Comparison of ENCODE assay signal across 34 cellular contexts in the genomic region with DNA sequence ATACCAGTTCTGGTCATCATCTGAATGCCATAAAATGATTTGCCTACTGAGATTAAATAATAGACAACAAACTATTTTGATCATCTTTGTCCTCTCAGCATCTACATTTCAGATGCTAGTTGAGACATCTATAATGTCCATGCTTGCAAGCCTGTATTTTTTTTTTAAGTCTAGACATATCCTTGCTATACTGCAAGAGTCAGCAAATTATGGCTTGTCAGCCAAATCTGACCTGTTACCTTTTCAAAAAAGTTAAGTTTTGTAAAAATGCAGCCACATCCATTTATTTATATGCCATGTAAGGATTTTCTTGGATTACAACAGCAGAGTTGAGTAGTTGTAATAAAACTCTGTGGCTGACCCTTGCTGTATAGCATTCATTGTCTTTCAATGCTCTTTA.
DNase-seq lines count a peak whose midpoint lies in the region; ATAC-seq, FAIRE-seq and TF ChIP-seq lines count a peak whose summit lies in the region.
"Had no signal": no experiment of that assay in that cellular context is flagged by ENCODE, and none has a peak within 500 bp of the region (broad histone marks: within the 10 kb centered on the region; RNA-seq: fewer than 3 reads in every experiment).

No MANE protein-coding gene starts in this region.

- ATAC-seq in HepG2 (no peak), right lobe of liver (no peak), A549 (no peak), IMR-90 (ENCODE audit: low read depth) (no peak), K562 (no peak)
- ATAC-seq: CD8-positive, alpha-beta T cell had no signal

- no peak overlapping the region for H3K23ac ChIP-seq in IMR-90 (ENCODE audit: low read depth, low read length)

- CTCF ChIA-PET in HepG2 (lab: Yijun Ruan, JAX; ENCODE audit: low intra/inter-chr PET ratio, low total read pairs): no interaction called here
- CTCF ChIA-PET in A549 (lab: Yijun Ruan, JAX): no interaction called here
- CTCF ChIA-PET in IMR-90 (lab: Yijun Ruan, JAX): interaction anchor here (0.6 kb wide), 1 partner anchor 47 kb away, joined by 3 read pairs; no protein-coding TSS in a partner anchor
- CTCF ChIA-PET in K562 (lab: Yijun Ruan, JAX; ENCODE audit: low intra/inter-chr PET ratio): no interaction called here

- no peak overlapping the region for H4K91ac ChIP-seq in IMR-90 (ENCODE audit: insufficient read depth, low read depth, low read length)

- no peak overlapping the region for H2BK20ac ChIP-seq in IMR-90 (ENCODE audit: low read depth, low read length)

- no peak overlapping the region for H2BK15ac ChIP-seq in IMR-90 (ENCODE audit: low read depth, low read length)

- H3K79me2 ChIP-seq in HepG2 (ENCODE audit: insufficient read depth, low read length): no peaks in the 10 kb centered on the region
- H3K79me2 ChIP-seq in K562 (ENCODE audit: control insufficient read depth, insufficient read depth, low read length): no peaks in the 10 kb centered on the region

- DNase-seq in HepG2 (ENCODE audit: low spot score) (no peak), right lobe of liver (no peak), A549 (ENCODE audit: low read depth in 1 of 2, low spot score in 1 of 2) (no peak), IMR-90 (no peak), K562 (ENCODE audit: extremely low read depth in 1 of 4, low spot score in 3 of 4) (no peak), amniotic stem cell (lab: John Stamatoyannopoulos, UW) (no peak), ovary (no peak)
- DNase-seq in stimulated activated CD4-positive, alpha-beta T cell treated with anti-CD3 and anti-CD28 coated beads, Interleukin-4, amount 100 ng/mL, for 4 hours: no peak
- DNase-seq: 8988T; ACHN; AML-193; BE2C; C1 segment of cervical spinal cord; Caco-2; Calu3; CD4-positive, alpha-beta memory T cell; CD4-positive, alpha-beta T cell; CD4-positive, CD25-positive, alpha-beta regulatory T cell; CD8-positive, alpha-beta memory T cell; CD8-positive, alpha-beta T cell; COR-L47; DMS 273 treated with DMSO at 0.1 percent for 48 hours; DMS153; DMS53; DMS79; DMS79 treated with DMSO at 0.1 percent for 48 hours; DND-41; EL had no signal

- H2BK120ac ChIP-seq in IMR-90 (ENCODE audit: low read depth, low read length): no peak overlapping the region

- H3K9me1 ChIP-seq in IMR-90 (ENCODE audit: insufficient read depth, low read length): no peaks in the 10 kb centered on the region
- H3K9me1 ChIP-seq in K562 (ENCODE audit: control insufficient read depth, insufficient read depth, low read length): no peaks in the 10 kb centered on the region

- dilution Hi-C loops in IMR-90 (cut with HindIII; ENCODE audit: low sequenced_read_pairs, unreplicated experiment): no loop called here

- H4K20me1 ChIP-seq in HepG2 (ENCODE audit: insufficient read depth, low read length) (no peaks in the 10 kb centered on the region), IMR-90 (ENCODE audit: insufficient read depth, low read length) (no peaks in the 10 kb centered on the region), K562 (replicated peaks; ENCODE audit: control insufficient read depth, insufficient read depth, low read length) (no peaks in the 10 kb centered on the region)
- H4K20me1 ChIP-seq: BLaER1; BLaER1 treated with 17β-estradiol and CSF1 and Interleukin-3, amounts not matched to agents 10 nM and 100 nM had no signal

- no peak overlapping the region for H3K18ac ChIP-seq in IMR-90 (ENCODE audit: low read depth, low read length)

- no TSS peak for BruUV-seq in HepG2 (replicated peaks; lab: Mats Ljungman, UMichigan)
- BruUV-seq in IMR-90 (replicated peaks; lab: Mats Ljungman, UMichigan): no TSS peak
- BruUV-seq in K562 (replicated peaks; lab: Mats Ljungman, UMichigan): no TSS peak

- in situ Hi-C loops in HepG2 (cut with HindIII; ENCODE audit: extremely low pct_ligation_motif_present, low pct_unique_long_range_greater_than_20kb): no loop called here
- in situ Hi-C loops in IMR-90 (cut with MboI; ENCODE audit: low sequenced_read_pairs): no loop called here
- in situ Hi-C loops in K562 (cut with MboI): no loop called here

- H3K27me3 ChIP-seq in HepG2 (ENCODE audit: control insufficient read depth in 1 of 2, insufficient read depth in 2 of 2, low read length in 2 of 2) (no peaks in the 10 kb centered on the region), right lobe of liver (no peaks in the 10 kb centered on the region), IMR-90 (ENCODE audit: control insufficient read depth, insufficient read depth, low read length) (no peaks in the 10 kb centered on the region), K562 (ENCODE audit: control insufficient read depth in 2 of 2, insufficient read depth in 2 of 2, low read length in 2 of 2) (no peaks in the 10 kb centered on the region), ovary (no peaks in the 10 kb centered on the region)
- H3K27me3 ChIP-seq: BE2C; BLaER1; BLaER1 treated with 17β-estradiol and CSF1 and Interleukin-3, amounts not matched to agents 10 nM and 100 nM had no signal

- H2AK5ac ChIP-seq in IMR-90 (ENCODE audit: low read depth, low read length): no peak overlapping the region

- TF ChIP-seq CTCF in HepG2 (CRISPR knock-in tag; IDR thresholded peaks at IDR 0.05) (no peak), right lobe of liver (IDR thresholded peaks at IDR 0.05) (no peak), A549 (IDR thresholded peaks at IDR 0.05) (no peak), IMR-90 (conservative IDR thresholded peaks at IDR 0.05; ENCODE audit: low read depth, low read length) (no peak), K562 (IDR thresholded peaks at IDR 0.05 in 2 of 3, conservative IDR thresholded peaks at IDR 0.05 in 1 of 3; ENCODE audit: insufficient read depth in 2 of 3, low read depth in 1 of 3, low read length in 3 of 3) (no peak), ovary (IDR thresholded peaks at IDR 0.05) (no peak)

- FAIRE-seq in HepG2 (lab: Jason Lieb, UNC): no peak
- no peak for FAIRE-seq in A549 (lab: Jason Lieb, UNC)
- no peak for FAIRE-seq in K562 (lab: Jason Lieb, UNC)
- FAIRE-seq: A204.1, D721Med had no signal

- intact Hi-C loops in HepG2 (cut with micrococcal nuclease; ENCODE audit: unreplicated experiment) (no loop called here), right lobe of liver (cut with DNase I) (no loop called here), IMR-90 (cut with micrococcal nuclease) (no loop called here), K562 (cut with micrococcal nuclease) (no loop called here), ovary (cut with DNase I) (no loop called here)

- POLR2A ChIA-PET in HepG2 (lab: Yijun Ruan, JAX): no interaction called here
- POLR2A ChIA-PET in A549 (lab: Yijun Ruan, JAX): no interaction called here
- POLR2A ChIA-PET in IMR-90 (lab: Charles Lee; ENCODE audit: unreplicated experiment): no interaction called here
- POLR2A ChIA-PET in K562 (lab: Yijun Ruan, JAX): no interaction called here

- H3K4ac ChIP-seq in IMR-90 (ENCODE audit: low read depth, low read length): no peak overlapping the region

- H3K4me3 ChIP-seq in HepG2 (replicated peaks in 1 of 3; ENCODE audit: insufficient read depth in 1 of 3, low read depth in 2 of 3, low read length in 3 of 3): no peak overlapping the region
- no peak overlapping the region for H3K4me3 ChIP-seq in right lobe of liver
- H3K4me3 ChIP-seq in A549: no peak overlapping the region
- H3K4me3 ChIP-seq in IMR-90 (ENCODE audit: insufficient read depth, low read depth, low read length): no peak overlapping the region
- H3K4me3 ChIP-seq in K562: no peak overlapping the region
- H3K4me3 ChIP-seq in ovary: no peak overlapping the region
- H3K4me3 ChIP-seq: BLaER1; BLaER1 treated with 17β-estradiol and CSF1 and Interleukin-3, amounts not matched to agents 10 nM and 100 nM had no signal

- H3K79me1 ChIP-seq in IMR-90 (ENCODE audit: low read depth in 1 of 2, low read length in 2 of 2): no peaks in the 10 kb centered on the region

- TF ChIP-seq POLR2A in HepG2 (IDR thresholded peaks at IDR 0.05; ENCODE audit: insufficient read depth in 1 of 2, low read depth in 2 of 2, low read length in 2 of 2) (no peak), right lobe of liver (IDR thresholded peaks at IDR 0.05) (no peak), A549 (IDR thresholded peaks at IDR 0.05; ENCODE audit: low read length) (no peak), IMR-90 (IDR thresholded peaks at IDR 0.05; ENCODE audit: low read depth, low read length) (no peak), K562 (conservative IDR thresholded peaks at IDR 0.05) (no peak), ovary (IDR thresholded peaks at IDR 0.05) (no peak)

- no peak overlapping the region for H4K8ac ChIP-seq in IMR-90 (ENCODE audit: low read depth in 2 of 2, low read length in 2 of 2)

- H3K4me1 ChIP-seq in HepG2 (ENCODE audit: insufficient read depth, low read length): no peaks in the 10 kb centered on the region
- no peaks in the 10 kb centered on the region for H3K4me1 ChIP-seq in right lobe of liver
- H3K4me1 ChIP-seq in A549: no peaks in the 10 kb centered on the region
- H3K4me1 ChIP-seq in IMR-90 (ENCODE audit: control insufficient read depth, insufficient read depth, low read length): no peaks in the 10 kb centered on the region
- no peaks in the 10 kb centered on the region for H3K4me1 ChIP-seq in K562 (replicated peaks in 1 of 2; ENCODE audit: control insufficient read depth in 2 of 2, insufficient read depth in 2 of 2, low read length in 2 of 2)
- H3K4me1 ChIP-seq in ovary (ENCODE audit: insufficient read depth): no peaks in the 10 kb centered on the region
- H3K4me1 ChIP-seq: BLaER1; BLaER1 treated with 17β-estradiol and CSF1 and Interleukin-3, amounts not matched to agents 10 nM and 100 nM; Caco-2 had no signal

- no peak overlapping the region for H2BK5ac ChIP-seq in IMR-90 (ENCODE audit: low read depth, low read length, poor library complexity, severe bottlenecking)

- H3K36me3 ChIP-seq in HepG2 (replicated peaks in 1 of 2; ENCODE audit: control insufficient read depth in 1 of 2, insufficient read depth in 2 of 2, low read length in 2 of 2) (no peaks in the 10 kb centered on the region), right lobe of liver (no peaks in the 10 kb centered on the region), IMR-90 (ENCODE audit: control insufficient read depth, insufficient read depth, low read length) (no peaks in the 10 kb centered on the region), K562 (ENCODE audit: control insufficient read depth, insufficient read depth, low read length) (no peaks in the 10 kb centered on the region), ovary (no peaks in the 10 kb centered on the region)
- H3K36me3 ChIP-seq: BE2C; BLaER1; BLaER1 treated with 17β-estradiol and CSF1 and Interleukin-3, amounts not matched to agents 10 nM and 100 nM had no signal

- no peak for TF ChIP-seq RAD21 in HepG2 (CRISPR knock-in tag; IDR thresholded peaks at IDR 0.05)
- TF ChIP-seq RAD21 in A549 (conservative IDR thresholded peaks at IDR 0.05 in 1 of 2, IDR thresholded peaks at IDR 0.05 in 1 of 2): no peak
- TF ChIP-seq RAD21 in IMR-90 (IDR thresholded peaks at IDR 0.05; ENCODE audit: low read length): no peak
- TF ChIP-seq RAD21 in K562 (CRISPR knock-in tag; conservative IDR thresholded peaks at IDR 0.05 in 1 of 2, IDR thresholded peaks at IDR 0.05 in 1 of 2): no peak

- H3K56ac ChIP-seq in IMR-90 (ENCODE audit: extremely low read depth, insufficient read depth, low read length): no peak overlapping the region

- no peak overlapping the region for H3K14ac ChIP-seq in IMR-90 (replicated peaks; ENCODE audit: low read depth, low read length)

- H2AFZ ChIP-seq in HepG2 (ENCODE audit: low read length) (no peak overlapping the region), IMR-90 (replicated peaks; ENCODE audit: low read length, poor library complexity) (no peak overlapping the region), K562 (ENCODE audit: low read depth, low read length) (no peak overlapping the region)

- H4K5ac ChIP-seq in IMR-90 (ENCODE audit: low read depth, low read length): no peak overlapping the region

- H3K27ac ChIP-seq in HepG2 (ENCODE audit: extremely low read length, insufficient read depth, low read length) (no peak overlapping the region), right lobe of liver (no peak overlapping the region), A549 (no peak overlapping the region), IMR-90 (ENCODE audit: insufficient read depth, low read length) (no peak overlapping the region), K562 (ENCODE audit: extremely low read depth, low read depth, low read length) (no peak overlapping the region), ovary (no peak overlapping the region)
- H3K27ac ChIP-seq: 22Rv1; BLaER1; BLaER1 treated with 17β-estradiol and CSF1 and Interleukin-3, amounts not matched to agents 10 nM and 100 nM; C4-2B had no signal

- TF ChIP-seq EP300 in HepG2 (IDR thresholded peaks at IDR 0.05; ENCODE audit: low read depth in 2 of 2, low read length in 2 of 2) (no peak), HepG2 (CRISPR knock-in tag; IDR thresholded peaks at IDR 0.05; ENCODE audit: borderline replicate concordance) (no peak), A549 (IDR thresholded peaks at IDR 0.05) (no peak), K562 (IDR thresholded peaks at IDR 0.05; ENCODE audit: low read length) (no peak), ovary (IDR thresholded peaks at IDR 0.05) (no peak)

- H2AK9ac ChIP-seq in IMR-90 (replicated peaks; ENCODE audit: low read depth, low read length, poor library complexity): no peak overlapping the region

- H3K9me3 ChIP-seq in HepG2 (ENCODE audit: low read length) (peaks cover 11% of the 10 kb centered on the region), right lobe of liver (no peaks in the 10 kb centered on the region), A549 (no peaks in the 10 kb centered on the region), IMR-90 (ENCODE audit: control insufficient read depth, insufficient read depth, low read length) (peaks cover 4% of the 10 kb centered on the region), K562 (replicated peaks; ENCODE audit: control insufficient read depth, insufficient read depth, low read depth, low read length) (no peaks in the 10 kb centered on the region), ovary (no peaks in the 10 kb centered on the region)
- H3K9me3 ChIP-seq: BE2C; BLaER1; BLaER1 treated with 17β-estradiol and CSF1 and Interleukin-3, amounts not matched to agents 10 nM and 100 nM; Caco-2 had no signal

- no peak overlapping the region for H3K4me2 ChIP-seq in HepG2 (ENCODE audit: low read depth, low read length)
- no peak overlapping the region for H3K4me2 ChIP-seq in A549
- H3K4me2 ChIP-seq in IMR-90 (ENCODE audit: low read depth, low read length): no peak overlapping the region
- no peak overlapping the region for H3K4me2 ChIP-seq in K562 (ENCODE audit: insufficient read depth, low read length)
- H3K4me2 ChIP-seq: BLaER1; BLaER1 treated with 17β-estradiol and CSF1 and Interleukin-3, amounts not matched to agents 10 nM and 100 nM had no signal

- H3K9ac ChIP-seq in HepG2 (ENCODE audit: insufficient read depth, low read depth, low read length) (no peak overlapping the region), IMR-90 (ENCODE audit: low read depth, low read length) (no peak overlapping the region), K562 (ENCODE audit: insufficient read depth in 1 of 2, low read depth in 2 of 2, low read length in 2 of 2) (no peak overlapping the region)
- H3K9ac ChIP-seq: BLaER1; BLaER1 treated with 17β-estradiol and CSF1 and Interleukin-3, amounts not matched to agents 10 nM and 100 nM had no signal
